9 cellular contexts compared by ENCODE assay signal in the genomic region with DNA sequence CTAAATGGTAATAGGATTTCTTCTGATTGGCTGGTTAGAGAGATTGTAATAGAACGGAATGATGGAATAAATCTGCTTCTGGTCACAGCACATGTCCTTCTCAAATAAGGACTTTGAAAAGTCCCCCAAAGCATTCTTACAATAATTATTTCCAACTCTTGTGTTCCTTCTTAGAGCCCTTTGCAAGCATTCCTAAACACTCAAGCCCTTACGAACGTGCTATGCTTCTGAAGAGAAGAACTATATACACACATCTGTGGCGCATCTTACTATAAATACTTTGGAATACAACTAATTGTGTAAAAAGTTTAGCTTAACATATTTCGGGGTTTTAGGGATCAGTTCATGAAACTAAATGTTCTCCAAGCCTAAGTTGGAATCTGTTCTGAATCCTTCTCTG. TPM values are rescaled to one million over a fixed set of nuclear protein-coding genes. Genes with fewer than 3 reads are reported as not detected.
A peak's percentile ranks its signal among the peaks of the same experiment; 100 is the strongest.
DNase-seq lines count a peak whose midpoint lies in the region; ATAC-seq and TF ChIP-seq lines count a peak whose summit lies in the region.
"Had no signal": no experiment of that assay in that cellular context is flagged by ENCODE, and none has a peak within 500 bp of the region (broad histone marks: within the 10 kb centered on the region; RNA-seq: fewer than 3 reads in every experiment).

No MANE protein-coding gene starts in this region.

- no peaks in the 10 kb centered on the region for H3K27me3 Mint-ChIP-seq in memory B cell
- H3K27me3 Mint-ChIP-seq in H9 (ENCODE audit: low read depth): no peaks in the 10 kb centered on the region

- no peaks in the 10 kb centered on the region for H3K9me3 Mint-ChIP-seq in memory B cell
- no peaks in the 10 kb centered on the region; a peak in 1 of 5 replicates for H3K9me3 Mint-ChIP-seq in H9

- no peak overlapping the region for H2BK20ac ChIP-seq in H9 (ENCODE audit: low read depth, low read length, poor library complexity, severe bottlenecking)

- no peak overlapping the region for H3K14ac ChIP-seq in H9 (ENCODE audit: insufficient read depth, low read length)

- no peak overlapping the region for H4K8ac ChIP-seq in H9 (replicated peaks; ENCODE audit: insufficient read length, low read depth, low read length)

- no peak overlapping the region for H3K9ac ChIP-seq in KMS-11
- H3K9ac ChIP-seq in H9 (ENCODE audit: extremely low read depth, insufficient read length, low read length): no peak overlapping the region

- H2BK15ac ChIP-seq in H9 (ENCODE audit: low read depth, low read length): no peak overlapping the region

- no peak overlapping the region for H2BK120ac ChIP-seq in H9 (ENCODE audit: low read depth, low read length, poor library complexity, severe bottlenecking)

- H3K4me3 Mint-ChIP-seq in memory B cell (no peak overlapping the region), H9 (no peak overlapping the region)

- no peak overlapping the region for H3K4ac ChIP-seq in H9 (ENCODE audit: low read depth, low read length)

- DNase-seq in breast epithelium (ENCODE audit: low spot score in 2 of 2) (no peak), memory B cell (ENCODE audit: low spot score in 2 of 2) (no peak), thyroid gland (no peak), NCI-H146 treated with DMSO at 0.1 percent for 48 hours (lab: John Stamatoyannopoulos, UW; ENCODE audit: unreplicated experiment) (no peak), H9 (no peak), DMS 273 treated with DMSO at 0.1 percent for 48 hours (lab: John Stamatoyannopoulos, UW) (no peak)
- DNase-seq: NCI-H2227 treated with DMSO at 0.1 percent for 48 hours had no signal

- no peak overlapping the region for H4K5ac ChIP-seq in H9 (ENCODE audit: insufficient read length, low read depth, low read length)

- no peak overlapping the region for H2BK12ac ChIP-seq in H9 (ENCODE audit: insufficient read length, low read depth, low read length)

- TF ChIP-seq POLR2A in breast epithelium (IDR thresholded peaks at IDR 0.05): no peak
- TF ChIP-seq POLR2A in thyroid gland (IDR thresholded peaks at IDR 0.05): no peak

- H3K23ac ChIP-seq in H9 (ENCODE audit: insufficient read length, low read depth, low read length): no peak overlapping the region

- H3K79me2 ChIP-seq in KMS-11 (ENCODE audit: insufficient read depth, low read depth) (peaks cover 93% of the 10 kb centered on the region), H9 (ENCODE audit: insufficient read depth, low read length) (peaks cover 23% of the 10 kb centered on the region)

- H3K36me3 Mint-ChIP-seq in memory B cell: peaks cover 2% of the 10 kb centered on the region
- peaks cover 2 to 7% (median 5%) of the 10 kb centered on the region in 3 experiments; a peak in 4 of 7 replicates for H3K36me3 Mint-ChIP-seq in H9 (ENCODE audit: insufficient read depth in 1 of 3, low read depth in 3 of 3)

- H3K4me1 ChIP-seq in KMS-11 (ENCODE audit: low read depth, poor library complexity, severe bottlenecking) (peaks cover 50% of the 10 kb centered on the region), breast epithelium (no peaks in the 10 kb centered on the region), thyroid gland (peaks cover 0 to 13% of the 10 kb centered on the region in 2 donors), H9 (ENCODE audit: insufficient read depth, low read length) (no peaks in the 10 kb centered on the region)

- no peak overlapping the region for H3K18ac ChIP-seq in H9 (ENCODE audit: insufficient read length, low read depth, low read length)

- H3K27me3 ChIP-seq in KMS-11 (ENCODE audit: insufficient read depth, low read depth): no peaks in the 10 kb centered on the region
- H3K27me3 ChIP-seq in breast epithelium: no peaks in the 10 kb centered on the region
- H3K27me3 ChIP-seq in thyroid gland: no peaks in the 10 kb centered on the region
- no peaks in the 10 kb centered on the region for H3K27me3 ChIP-seq in H9 (ENCODE audit: insufficient read depth, low read length)

- H3K9me3 ChIP-seq in breast epithelium (no peaks in the 10 kb centered on the region), thyroid gland (no peaks in the 10 kb centered on the region), H9 (ENCODE audit: control insufficient read depth, low read depth, low read length) (no peaks in the 10 kb centered on the region)

- no peaks in the 10 kb centered on the region for H4K20me1 ChIP-seq in KMS-11 (ENCODE audit: insufficient read depth)
- H4K20me1 ChIP-seq in H9 (ENCODE audit: control insufficient read depth, insufficient read depth, insufficient read length): no peaks in the 10 kb centered on the region

- no peak overlapping the region for H4K91ac ChIP-seq in H9 (ENCODE audit: insufficient read length, low read depth, low read length)

- WGBS in thyroid gland, 2 donors: 63 to 76% methylated on average over 5 of the region's 5 CpGs
- no CpG with 5 or more reads among the region's 5 CpGs for WGBS in H9 (ENCODE audit: extremely low coverage, insufficient read length, low lambda C conversion rate)

- H2AFZ ChIP-seq in KMS-11 (ENCODE audit: low read depth): no peak overlapping the region
- no peak overlapping the region for H2AFZ ChIP-seq in H9 (ENCODE audit: low read length)

- no peak overlapping the region for H2AK5ac ChIP-seq in H9 (ENCODE audit: insufficient read length, low read length)

- peak overlapping the region; percentile 80 for H3K27ac Mint-ChIP-seq in memory B cell
- H3K27ac Mint-ChIP-seq in H9: no peak overlapping the region; a peak in 2 of 7 replicates

- no peak overlapping the region for H2BK5ac ChIP-seq in H9 (ENCODE audit: insufficient read length, low read length)

- peak overlapping the region; percentile 61; the same call in 1 of the 2 replicates for H3K4me2 ChIP-seq in KMS-11
- no peak overlapping the region for H3K4me2 ChIP-seq in H9 (ENCODE audit: insufficient read depth, insufficient read length, low read length)

- H3K27ac ChIP-seq in KMS-11 (no peak overlapping the region; the same call in 1 of the 2 replicates), breast epithelium (peak overlapping the region; percentile 85), thyroid gland (peak overlapping the region; percentile 0 to 60 (median 60)), H9 (ENCODE audit: insufficient read length, low read depth, low read length) (no peak overlapping the region)

- H3K36me3 ChIP-seq in KMS-11 (ENCODE audit: insufficient read depth): no peaks in the 10 kb centered on the region
- no peaks in the 10 kb centered on the region for H3K36me3 ChIP-seq in breast epithelium
- no peaks in the 10 kb centered on the region for H3K36me3 ChIP-seq in thyroid gland

- no peak overlapping the region for H3K56ac ChIP-seq in H9 (ENCODE audit: insufficient read length, low read depth, low read length)

- intact Hi-C loops in breast epithelium (cut with DNase I; ENCODE audit: low total_unique reads): no loop called here
- intact Hi-C loops in thyroid gland (cut with DNase I): no loop called here

- H3T11ph ChIP-seq in H9 (ENCODE audit: low read length): no peak overlapping the region

- no peak overlapping the region for H3K4me3 ChIP-seq in KMS-11 (IDR thresholded peaks at IDR 0.05; ENCODE audit: insufficient read depth, low read depth, low read length)
- H3K4me3 ChIP-seq in breast epithelium: peak overlapping the region in 1 of 3 donors; percentile 16
- H3K4me3 ChIP-seq in thyroid gland (replicated peaks in 1 of 3): no peak overlapping the region

- H3K4me1 Mint-ChIP-seq in memory B cell (peaks cover 19% of the 10 kb centered on the region), H9 (peaks cover 10 to 14% of the 10 kb centered on the region in 2 experiments; a peak in 3 of 4 replicates)

- no peaks in the 10 kb centered on the region for H3K23me2 ChIP-seq in H9 (ENCODE audit: insufficient read length, low read depth, low read length, poor library complexity, severe bottlenecking)

- ATAC-seq in memory B cell (ENCODE audit: low read depth) (no peak), HG03469 (IDR thresholded peaks at IDR 0.05; ENCODE audit: unreplicated experiment) (no peak)

- peaks cover 3% of the 10 kb centered on the region for H3K79me1 ChIP-seq in H9 (ENCODE audit: insufficient read depth, low read depth, low read length, poor library complexity, severe bottlenecking)

- no peak for TF ChIP-seq CTCF in KMS-11 (conservative IDR thresholded peaks at IDR 0.05; ENCODE audit: low read depth, low read length)
- TF ChIP-seq CTCF in breast epithelium (IDR thresholded peaks at IDR 0.05): no peak
- TF ChIP-seq CTCF in thyroid gland (IDR thresholded peaks at IDR 0.05): no peak
- no peak for TF ChIP-seq CTCF in H9 (conservative IDR thresholded peaks at IDR 0.05)

RNA-seq across cellular contexts. Expression of a gene that starts 25.6 kb away (rescaled TPM):
- total RNA-seq in breast epithelium: 100 to 1,000 TPM; 162 to 217 (median 196) TPM
- total RNA-seq in thyroid gland: 100 to 1,000 TPM in 2 of 4 donors, 10 to 100 TPM in 2; 53.0 to 151 (median 95.3) TPM
- total RNA-seq in H9 (2021): 230 and 240 TPM in 2 replicates

Comparison
In these comparisons a context has a peak if more than half of its experiments do, and no peak if none do; other contexts are left out.
1. H3K27ac ChIP-seq: peak in breast epithelium (2 of 2) and thyroid gland (3 of 3); none in KMS-11 (single experiment) and H9 (single experiment).